Comparison of ENCODE assay signal across 10 cellular contexts in the genomic region with DNA sequence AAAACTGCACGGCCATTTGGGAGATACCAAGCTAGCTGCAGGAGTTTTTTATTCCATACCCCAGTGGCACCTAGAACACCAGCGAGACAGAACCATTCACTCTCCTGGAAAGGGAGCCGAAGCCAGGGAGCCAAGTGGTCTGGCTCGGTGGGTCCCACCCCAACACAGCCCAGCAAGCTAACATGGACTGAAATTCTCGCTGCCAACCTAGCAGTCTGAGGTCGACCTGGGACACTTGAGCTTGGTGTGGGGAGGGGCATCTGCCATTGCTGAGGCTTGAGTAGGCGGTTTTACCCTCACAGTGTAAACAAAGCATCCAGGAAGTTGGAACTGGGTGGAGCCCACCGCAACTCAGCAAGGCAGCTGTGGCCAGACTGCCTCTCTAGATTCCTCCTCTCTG.
A peak's percentile ranks its signal among the peaks of the same experiment; 100 is the strongest.
DNase-seq lines count a peak whose midpoint lies in the region; ATAC-seq and TF ChIP-seq lines count a peak whose summit lies in the region.
"Had no signal": no experiment of that assay in that cellular context is flagged by ENCODE, and none has a peak within 500 bp of the region (broad histone marks: within the 10 kb centered on the region; RNA-seq: fewer than 3 reads in every experiment).

No MANE protein-coding gene starts in this region.

- H3K27ac ChIP-seq in CD8-positive, alpha-beta T cell (ENCODE audit: low read depth, low read length), result peak overlapping the region; percentile 38
- H3K27ac ChIP-seq in KOPT-K1 (ENCODE audit: low read depth, low read length, poor library complexity, severe bottlenecking) (peak overlapping the region; percentile 60), lower lobe of right lung (no peak overlapping the region)

- peak overlapping the region; percentile 4 for H3K4me3 ChIP-seq in CD8-positive, alpha-beta T cell (ENCODE audit: low read depth, low read length)
- no peak overlapping the region for H3K4me3 ChIP-seq in lower lobe of right lung
- H3K4me3 ChIP-seq: HAP-1 had no signal

- peaks cover 9% of the 10 kb centered on the region for H3K9me3 ChIP-seq in CD8-positive, alpha-beta T cell (ENCODE audit: low read length)
- H3K9me3 ChIP-seq in KOPT-K1 (ENCODE audit: insufficient read depth, low read length, poor library complexity, severe bottlenecking) (no peaks in the 10 kb centered on the region), lower lobe of right lung (no peaks in the 10 kb centered on the region)
- H3K9me3 ChIP-seq: HAP-1 had no signal

- intact Hi-C loops in CD8-positive, alpha-beta T cell (cut with DNase I, micrococcal nuclease), result loop anchor here (5.0 to 10.0 kb wide), 3 partner anchors 100 to 1853 kb away; a partner anchor contains a TSS
- intact Hi-C loops in activated CD8-positive, alpha-beta T cell treated with anti-CD3 and anti-CD28 coated beads for 36 hours (cut with micrococcal nuclease), result no loop called here
- intact Hi-C loops in lower lobe of right lung (cut with DNase I), result no loop called here

- no peaks in the 10 kb centered on the region for H3K36me3 ChIP-seq in CD8-positive, alpha-beta T cell (ENCODE audit: insufficient read depth, low read length)
- H3K36me3 ChIP-seq in KOPT-K1 (ENCODE audit: insufficient read depth, low read length) (no peaks in the 10 kb centered on the region), lower lobe of right lung (no peaks in the 10 kb centered on the region)
- H3K36me3 ChIP-seq: HAP-1 had no signal

- H3K27me3 Mint-ChIP-seq in CD8-positive, alpha-beta T cell (ENCODE audit: low read depth), result no peaks in the 10 kb centered on the region
- H3K27me3 Mint-ChIP-seq in activated CD8-positive, alpha-beta T cell treated with anti-CD3 and anti-CD28 coated beads for 36 hours, result no peaks in the 10 kb centered on the region
- H3K27me3 Mint-ChIP-seq: type B pancreatic cell had no signal

- no peak for TF ChIP-seq CTCF in CD8-positive, alpha-beta T cell (IDR thresholded peaks at IDR 0.05)
- no peak for TF ChIP-seq CTCF in activated CD8-positive, alpha-beta T cell treated with anti-CD3 and anti-CD28 coated beads for 36 hours (IDR thresholded peaks at IDR 0.05)
- TF ChIP-seq CTCF in lower lobe of right lung (IDR thresholded peaks at IDR 0.05), result no peak

- H3K4me1 Mint-ChIP-seq in CD8-positive, alpha-beta T cell (ENCODE audit: low read depth), result peaks cover 53% of the 10 kb centered on the region
- peaks cover 44% of the 10 kb centered on the region for H3K4me1 Mint-ChIP-seq in activated CD8-positive, alpha-beta T cell treated with anti-CD3 and anti-CD28 coated beads for 36 hours (ENCODE audit: low read depth)

- peak; percentile 71 for ATAC-seq in CD8-positive, alpha-beta T cell
- ATAC-seq in activated CD8-positive, alpha-beta T cell treated with anti-CD3 and anti-CD28 coated beads for 36 hours, result peak; percentile 42
- ATAC-seq in lower lobe of right lung, result no peak
- no peak for ATAC-seq in HG03159 (IDR thresholded peaks at IDR 0.05; ENCODE audit: unreplicated experiment)
- no peak for ATAC-seq in GM18868 (IDR thresholded peaks at IDR 0.05; ENCODE audit: unreplicated experiment)

- CTCF ChIA-PET in CD8-positive, alpha-beta T cell (lab: Charles Lee), result no interaction called here
- CTCF ChIA-PET in activated CD8-positive, alpha-beta T cell treated with anti-CD3 and anti-CD28 coated beads for 36 hours (lab: Charles Lee), result no interaction called here

- H3K4me1 ChIP-seq in CD8-positive, alpha-beta T cell (ENCODE audit: insufficient read depth, low read length), result peaks cover 41% of the 10 kb centered on the region
- H3K4me1 ChIP-seq in lower lobe of right lung, result peaks cover 25% of the 10 kb centered on the region

- no peaks in the 10 kb centered on the region for H3K27me3 ChIP-seq in CD8-positive, alpha-beta T cell (ENCODE audit: insufficient read depth, low read length)
- no peaks in the 10 kb centered on the region for H3K27me3 ChIP-seq in lower lobe of right lung (ENCODE audit: low read depth)

- peak; percentile 41 to 83 (median 61) for DNase-seq in CD8-positive, alpha-beta T cell
- DNase-seq in activated CD8-positive, alpha-beta T cell treated with anti-CD3 and anti-CD28 coated beads for 36 hours, result peak; percentile 61
- DNase-seq in lower lobe of right lung (peak; percentile 60), G401 (ENCODE audit: low spot score) (no peak), DMS79 treated with DMSO at 0.1 percent for 48 hours (lab: John Stamatoyannopoulos, UW) (no peak)

- H3K27ac Mint-ChIP-seq in CD8-positive, alpha-beta T cell, result peak overlapping the region; percentile 89
- H3K27ac Mint-ChIP-seq in activated CD8-positive, alpha-beta T cell treated with anti-CD3 and anti-CD28 coated beads for 36 hours, result peak overlapping the region; percentile 66
- H3K27ac Mint-ChIP-seq: type B pancreatic cell had no signal

- POLR2A ChIA-PET in CD8-positive, alpha-beta T cell (lab: Charles Lee), result interaction anchor here (1.0 to 2.8 kb wide), 5 partner anchors 9 to 146 kb away, joined by 3 to 20 read pairs (median 4); a partner anchor contains a TSS
- POLR2A ChIA-PET in activated CD8-positive, alpha-beta T cell treated with anti-CD3 and anti-CD28 coated beads for 36 hours (lab: Charles Lee), result interaction anchor here (1.0 kb wide), 1 partner anchor 97 kb away, joined by 4 read pairs; no protein-coding TSS in a partner anchor

- in situ Hi-C loops in G401 (cut with HindIII; ENCODE audit: low sequenced_read_pairs), result no loop called here

- peaks cover 40% of the 10 kb centered on the region for H3K9me3 Mint-ChIP-seq in CD8-positive, alpha-beta T cell
- peaks cover 41% of the 10 kb centered on the region for H3K9me3 Mint-ChIP-seq in activated CD8-positive, alpha-beta T cell treated with anti-CD3 and anti-CD28 coated beads for 36 hours
- H3K9me3 Mint-ChIP-seq: type B pancreatic cell had no signal

- peaks cover 61% of the 10 kb centered on the region for H3K36me3 Mint-ChIP-seq in CD8-positive, alpha-beta T cell
- peaks cover 33% of the 10 kb centered on the region for H3K36me3 Mint-ChIP-seq in activated CD8-positive, alpha-beta T cell treated with anti-CD3 and anti-CD28 coated beads for 36 hours (ENCODE audit: low read depth)
- H3K36me3 Mint-ChIP-seq: type B pancreatic cell had no signal

- peak overlapping the region; percentile 66 for H3K4me3 Mint-ChIP-seq in CD8-positive, alpha-beta T cell
- no peak overlapping the region for H3K4me3 Mint-ChIP-seq in activated CD8-positive, alpha-beta T cell treated with anti-CD3 and anti-CD28 coated beads for 36 hours
- H3K4me3 Mint-ChIP-seq: type B pancreatic cell had no signal

Comparison
In these comparisons a context has a peak if more than half of its experiments do, and no peak if none do; other contexts are left out.
1. ATAC-seq: peak in CD8-positive, alpha-beta T cell (single experiment) and activated CD8-positive, alpha-beta T cell treated with anti-CD3 and anti-CD28 coated beads for 36 hours (single experiment); none in lower lobe of right lung (0 of 2), HG03159 (single experiment) and GM18868 (single experiment).
2. DNase-seq: peak in CD8-positive, alpha-beta T cell (7 of 7), activated CD8-positive, alpha-beta T cell treated with anti-CD3 and anti-CD28 coated beads for 36 hours (single experiment) and lower lobe of right lung (single experiment); none in G401 (single experiment) and DMS79 treated with DMSO at 0.1 percent for 48 hours (single experiment).
3. intact Hi-C loops: an anchor here in CD8-positive, alpha-beta T cell (5.0 to 10.0 kb wide); none called in activated CD8-positive, alpha-beta T cell treated with anti-CD3 and anti-CD28 coated beads for 36 hours and lower lobe of right lung.